In genomic region chr7:7815395-7815794, GRCh38 we compare ENCODE assay signal across 24 cellular contexts.
A peak's percentile ranks its signal among the peaks of the same experiment; 100 is the strongest.
DNase-seq lines count a peak whose midpoint lies in the region; ATAC-seq and TF ChIP-seq lines count a peak whose summit lies in the region.
"Had no signal": no experiment of that assay in that cellular context is flagged by ENCODE, and none has a peak within 500 bp of the region (broad histone marks: within the 10 kb centered on the region; RNA-seq: fewer than 3 reads in every experiment).

No MANE protein-coding gene starts in this region.

- peaks cover 19 to 29% (median 22%) of the 10 kb centered on the region in 10 experiments for H3K4me1 ChIP-seq in BLaER1 treated with 17β-estradiol and CSF1 and Interleukin-3, amounts not matched to agents 10 nM and 100 nM
- H3K4me1 ChIP-seq in CD4-positive, alpha-beta memory T cell (ENCODE audit: insufficient read depth, low read length): peaks cover 34% of the 10 kb centered on the region
- H3K4me1 ChIP-seq in OCI-LY7 (ENCODE audit: insufficient read depth, low read length, poor library complexity, severe bottlenecking) (peaks cover 21% of the 10 kb centered on the region), prostate gland (replicated peaks) (no peaks in the 10 kb centered on the region), gastrocnemius medialis (no peaks in the 10 kb centered on the region)
- H3K4me1 ChIP-seq: gastroesophageal sphincter, lower lobe of right lung had no signal

- 96% methylated on average over 1 of the region's 1 CpG for WGBS in prostate gland

- no peaks in the 10 kb centered on the region for H4K20me1 ChIP-seq in BLaER1 treated with 17β-estradiol and CSF1 and Interleukin-3, amounts not matched to agents 10 nM and 100 nM
- H4K20me1 ChIP-seq in OCI-LY7 (ENCODE audit: insufficient read depth, low read length): no peaks in the 10 kb centered on the region

- peaks cover 14 to 46% (median 38%) of the 10 kb centered on the region in 11 experiments for H3K9me3 ChIP-seq in BLaER1 treated with 17β-estradiol and CSF1 and Interleukin-3, amounts not matched to agents 10 nM and 100 nM (replicated peaks in 1 of 11)
- no peaks in the 10 kb centered on the region for H3K9me3 ChIP-seq in CD4-positive, alpha-beta memory T cell (ENCODE audit: control insufficient read depth in 1 of 2, low read length in 2 of 2)
- no peaks in the 10 kb centered on the region for H3K9me3 ChIP-seq in OCI-LY7 (ENCODE audit: low read length)
- no peaks in the 10 kb centered on the region for H3K9me3 ChIP-seq in prostate gland
- no peaks in the 10 kb centered on the region for H3K9me3 ChIP-seq in gastrocnemius medialis
- H3K9me3 ChIP-seq: body of pancreas, Caco-2, gastroesophageal sphincter, lower lobe of right lung, thoracic aorta had no signal

- H3K9me2 ChIP-seq in OCI-LY7 (ENCODE audit: insufficient read depth, low read length): no peaks in the 10 kb centered on the region

- BruUV-seq in OCI-LY7 (replicated peaks; lab: Mats Ljungman, UMichigan): no TSS peak

- in situ Hi-C loops in gastrocnemius medialis (cut with MboI; ENCODE audit: low sequenced_read_pairs in 4 of 4): no loop called here

- TF ChIP-seq CTCF in OCI-LY7 (conservative IDR thresholded peaks at IDR 0.05; ENCODE audit: low read length) (no peak), prostate gland (IDR thresholded peaks at IDR 0.05) (no peak), gastrocnemius medialis (IDR thresholded peaks at IDR 0.05 in 4 of 5, conservative IDR thresholded peaks at IDR 0.05 in 1 of 5) (no peak)

- H3K27me3 Mint-ChIP-seq in CD4-positive, alpha-beta memory T cell: no peaks in the 10 kb centered on the region
- H3K27me3 Mint-ChIP-seq in naive B cell: no peaks in the 10 kb centered on the region
- H3K27me3 Mint-ChIP-seq: activated naive CD8-positive, alpha-beta T cell had no signal

- POLR2A ChIA-PET in CD4-positive, alpha-beta memory T cell (lab: Charles Lee; ENCODE audit: partially characterized antibody): interaction anchor here (0.8 to 2.2 kb wide), 3 partner anchors 51 to 130 kb away, joined by 3 to 5 read pairs (median 3); no protein-coding TSS in a partner anchor
- POLR2A ChIA-PET in OCI-LY7 (lab: Charles Lee): interaction anchor here (0.5 to 1.3 kb wide), 5 partner anchors 10 to 149 kb away, joined by 3 to 4 read pairs (median 3); no protein-coding TSS in a partner anchor

- TF ChIP-seq POLR2A in prostate gland (IDR thresholded peaks at IDR 0.05): no peak
- no peak for TF ChIP-seq POLR2A in gastrocnemius medialis (IDR thresholded peaks at IDR 0.05)

- peaks cover 0 to 2% (median 0%) of the 10 kb centered on the region in 8 donors for H3K9me3 Mint-ChIP-seq in CD4-positive, alpha-beta memory T cell
- peaks cover 6 to 11% (median 10%) of the 10 kb centered on the region in 7 donors for H3K9me3 Mint-ChIP-seq in naive B cell

- ATAC-seq in naive B cell (ENCODE audit: low read depth in 2 of 2) (no peak), gastrocnemius medialis (no peak)
- ATAC-seq: body of pancreas, gastroesophageal sphincter, lower lobe of right lung had no signal

- intact Hi-C loops in CD4-positive, alpha-beta memory T cell (cut with micrococcal nuclease): loop anchor here (10.0 kb wide), 1 partner anchor 109 kb away; no protein-coding TSS in a partner anchor
- intact Hi-C loops in OCI-LY7 (cut with micrococcal nuclease; ENCODE audit: unreplicated experiment): no loop called here
- intact Hi-C loops in prostate gland (cut with DNase I): no loop called here
- intact Hi-C loops in gastrocnemius medialis (cut with DNase I; ENCODE audit: low total_unique reads): no loop called here

- peak overlapping the region in 10 of 11 experiments; percentile 10 to 67 (median 50); a peak in 16 of 22 replicates for H3K27ac ChIP-seq in BLaER1 treated with 17β-estradiol and CSF1 and Interleukin-3, amounts not matched to agents 10 nM and 100 nM
- no peak overlapping the region for H3K27ac ChIP-seq in CD4-positive, alpha-beta memory T cell (ENCODE audit: low read depth, low read length)
- no peak overlapping the region for H3K27ac ChIP-seq in OCI-LY7 (ENCODE audit: low read depth, low read length, poor library complexity, severe bottlenecking)
- no peak overlapping the region for H3K27ac ChIP-seq in prostate gland
- H3K27ac ChIP-seq in gastrocnemius medialis: no peak overlapping the region
- H3K27ac ChIP-seq: body of pancreas, gastroesophageal sphincter, GM23248, lower lobe of right lung, thoracic aorta had no signal

- no peak for DNase-seq in CD4-positive, alpha-beta memory T cell
- DNase-seq in OCI-LY7 (ENCODE audit: low spot score) (no peak), naive B cell (no peak), prostate gland (ENCODE audit: low spot score) (no peak), gastrocnemius medialis (no peak)
- no peak for DNase-seq in activated naive CD4-positive, alpha-beta T cell treated with Interleukin-2 at 50 U/mL for 16 hours
- DNase-seq: activated CD8-positive, alpha-beta memory T cell treated with anti-CD3 and anti-CD28 coated beads for 24 hours; body of pancreas; Caco-2; GM23248; lower lobe of right lung; NCI-H1092 treated with DMSO at 0.1 percent for 48 hours; NCI-H2029; NCI-H2227 treated with DMSO at 0.1 percent for 48 hours; NCI-H748 treated with DMSO at 0.1 percent for 48 hours; nucleus accumbens; Right ventricle myocardium superior; stimulated activated CD4-positive, alpha-beta T cell treated with anti-CD3 and anti-CD28 coated beads, Interleukin-2, amount 100 ng/mL, for 48 hours; stimulated activated naive CD4-positive, alpha-beta T cell treated with Interleukin-2 at 50 U/mL for 16 hours had no signal

- peak overlapping the region; percentile 66 to 86 (median 80) for H3K4me2 ChIP-seq in BLaER1 treated with 17β-estradiol and CSF1 and Interleukin-3, amounts not matched to agents 10 nM and 100 nM
- peak overlapping the region; percentile 65 for H3K4me2 ChIP-seq in OCI-LY7 (ENCODE audit: low read length)

- peak overlapping the region in 5 of 7 donors; percentile 12 to 83 (median 58) for H3K27ac Mint-ChIP-seq in CD4-positive, alpha-beta memory T cell
- peak overlapping the region; percentile 72 to 99 (median 86) for H3K27ac Mint-ChIP-seq in naive B cell
- H3K27ac Mint-ChIP-seq: activated naive CD8-positive, alpha-beta T cell had no signal

- H3K79me2 ChIP-seq in OCI-LY7 (ENCODE audit: insufficient read depth, low read depth, low read length): no peaks in the 10 kb centered on the region

- no peaks in the 10 kb centered on the region for H3K27me3 ChIP-seq in BLaER1 treated with 17β-estradiol and CSF1 and Interleukin-3, amounts not matched to agents 10 nM and 100 nM
- no peaks in the 10 kb centered on the region for H3K27me3 ChIP-seq in CD4-positive, alpha-beta memory T cell (ENCODE audit: insufficient read depth, low read length)
- H3K27me3 ChIP-seq in prostate gland (replicated peaks; ENCODE audit: insufficient read depth) (no peaks in the 10 kb centered on the region), gastrocnemius medialis (no peaks in the 10 kb centered on the region)
- H3K27me3 ChIP-seq: body of pancreas, gastroesophageal sphincter had no signal

- H3K9ac ChIP-seq in BLaER1 treated with 17β-estradiol and CSF1 and Interleukin-3, amounts not matched to agents 10 nM and 100 nM: no peak overlapping the region
- H3K9ac ChIP-seq: GM23248 had no signal

- CTCF ChIA-PET in CD4-positive, alpha-beta memory T cell (lab: Charles Lee; ENCODE audit: partially characterized antibody): interaction anchor here (1.2 to 1.6 kb wide), 2 partner anchors 22 to 51 kb away, joined by 3 read pairs; no protein-coding TSS in a partner anchor
- CTCF ChIA-PET in OCI-LY7 (lab: Charles Lee; ENCODE audit: unreplicated experiment): no interaction called here

- peak overlapping the region in 4 of 10 experiments; percentile 3 to 34 (median 12); a peak in 3 of 20 replicates for H3K4me3 ChIP-seq in BLaER1 treated with 17β-estradiol and CSF1 and Interleukin-3, amounts not matched to agents 10 nM and 100 nM
- no peak overlapping the region for H3K4me3 ChIP-seq in CD4-positive, alpha-beta memory T cell (ENCODE audit: low read length in 2 of 2)
- no peak overlapping the region for H3K4me3 ChIP-seq in OCI-LY7 (ENCODE audit: low read depth, low read length, poor library complexity, severe bottlenecking)
- H3K4me3 ChIP-seq in prostate gland: no peak overlapping the region
- no peak overlapping the region for H3K4me3 ChIP-seq in gastrocnemius medialis
- H3K4me3 ChIP-seq: body of pancreas, gastroesophageal sphincter, GM23248, lower lobe of right lung, skin epidermis, thoracic aorta had no signal

- peaks cover 33 to 42% (median 39%) of the 10 kb centered on the region in 4 donors for H3K4me1 Mint-ChIP-seq in CD4-positive, alpha-beta memory T cell
- H3K4me1 Mint-ChIP-seq in naive B cell: peaks cover 52 to 61% (median 59%) of the 10 kb centered on the region in 3 donors

- H3K4me3 Mint-ChIP-seq in CD4-positive, alpha-beta memory T cell: peak overlapping the region in 7 of 8 donors; percentile 54 to 88 (median 77)
- peak overlapping the region; percentile 29 to 89 (median 69) for H3K4me3 Mint-ChIP-seq in naive B cell
- H3K4me3 Mint-ChIP-seq: activated naive CD8-positive, alpha-beta T cell had no signal

- peaks cover 2 to 9% of the 10 kb centered on the region in 2 donors for H3K36me3 Mint-ChIP-seq in CD4-positive, alpha-beta memory T cell
- peaks cover 6 to 19% of the 10 kb centered on the region in 2 donors for H3K36me3 Mint-ChIP-seq in naive B cell

- peaks cover 0 to 8% (median 3%) of the 10 kb centered on the region in 11 experiments; a peak in 6 of 22 replicates for H3K36me3 ChIP-seq in BLaER1 treated with 17β-estradiol and CSF1 and Interleukin-3, amounts not matched to agents 10 nM and 100 nM
- H3K36me3 ChIP-seq in CD4-positive, alpha-beta memory T cell (ENCODE audit: insufficient read depth, low read length): no peaks in the 10 kb centered on the region
- no peaks in the 10 kb centered on the region; the same call in 1 of the 2 replicates for H3K36me3 ChIP-seq in OCI-LY7 (ENCODE audit: insufficient read depth, low read length)
- H3K36me3 ChIP-seq in prostate gland: no peaks in the 10 kb centered on the region
- peaks cover 0 to 4% of the 10 kb centered on the region in 2 donors for H3K36me3 ChIP-seq in gastrocnemius medialis
- H3K36me3 ChIP-seq: lower lobe of right lung had no signal

- no peak overlapping the region for H2AFZ ChIP-seq in OCI-LY7 (ENCODE audit: low read length)
- H2AFZ ChIP-seq: GM23248 had no signal

Comparison
In these comparisons a context has a peak if more than half of its experiments do, and no peak if none do; other contexts are left out.
1. H3K27ac ChIP-seq: peak in BLaER1 treated with 17β-estradiol and CSF1 and Interleukin-3, amounts not matched to agents 10 nM and 100 nM (10 of 11); none in CD4-positive, alpha-beta memory T cell (single experiment), OCI-LY7 (single experiment), prostate gland (0 of 2) and gastrocnemius medialis (0 of 4).